ENCODE assay signal across 14 cellular contexts in the genomic region with DNA sequence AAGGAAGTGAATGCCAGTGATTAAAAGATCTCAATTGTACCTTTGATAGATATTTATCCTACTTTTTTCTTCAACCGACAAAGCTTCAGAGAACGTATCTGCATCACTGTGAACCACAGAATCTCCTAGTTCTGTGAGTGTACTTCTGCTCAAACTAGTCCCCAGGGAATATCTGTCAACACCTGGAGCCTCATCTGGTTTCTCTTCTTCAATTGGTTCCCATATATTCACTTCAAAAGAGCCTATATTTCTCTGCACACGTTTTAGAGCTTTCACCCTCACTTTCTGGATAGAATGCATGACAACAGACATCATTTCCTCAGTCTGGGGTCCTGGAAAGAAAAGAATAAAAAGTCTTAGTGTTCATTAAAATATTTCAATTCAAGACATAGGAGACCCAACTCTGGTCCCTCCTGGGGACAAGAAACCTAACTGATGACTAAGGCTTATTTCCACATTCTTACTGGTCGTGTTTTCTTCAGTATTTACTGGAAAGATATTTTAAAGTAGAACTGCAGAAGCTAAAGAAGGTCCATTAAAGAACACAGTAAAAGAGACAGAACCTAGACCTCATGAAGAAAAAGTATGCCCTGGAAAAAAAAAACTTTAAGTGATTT.
DNase-seq lines count a peak whose midpoint lies in the region; ATAC-seq and TF ChIP-seq lines count a peak whose summit lies in the region.
"Had no signal": no experiment of that assay in that cellular context is flagged by ENCODE, and none has a peak within 500 bp of the region (broad histone marks: within the 10 kb centered on the region; RNA-seq: fewer than 3 reads in every experiment).

No MANE protein-coding gene starts in this region.

- H3K27ac Mint-ChIP-seq in MCF 10A (ENCODE audit: low read depth, unreplicated experiment) = no peak overlapping the region

- no peak overlapping the region for H3K9ac ChIP-seq in Karpas-422 (ENCODE audit: low read length)

- no peak overlapping the region for H3K4me3 ChIP-seq in Karpas-422 (ENCODE audit: low read length)
- H3K4me3 ChIP-seq in transverse colon = no peak overlapping the region
- no peak overlapping the region for H3K4me3 ChIP-seq in heart right ventricle
- H3K4me3 ChIP-seq: psoas muscle, tibial nerve had no signal

- peak overlapping the region; percentile 36 for H3K4me2 ChIP-seq in Karpas-422 (ENCODE audit: low read depth, low read length, poor library complexity, severe bottlenecking)

- H3K36me3 ChIP-seq in Karpas-422 (ENCODE audit: insufficient read depth, low read length) (no peaks in the 10 kb centered on the region), transverse colon (peaks cover 0 to 24% (median 10%) of the 10 kb centered on the region in 4 donors), heart right ventricle (peaks cover 0 to 92% (median 11%) of the 10 kb centered on the region in 9 donors)

- H3K4me1 Mint-ChIP-seq in MCF 10A (ENCODE audit: insufficient read depth, unreplicated experiment) = no peaks in the 10 kb centered on the region

- no peak for TF ChIP-seq EP300 in transverse colon (IDR thresholded peaks at IDR 0.05; ENCODE audit: low read depth)

- no peak overlapping the region for H3K4me3 Mint-ChIP-seq in MCF 10A (ENCODE audit: unreplicated experiment)

- no TSS peak for BruUV-seq in MCF 10A (replicated peaks; lab: Mats Ljungman, UMichigan)

- intact Hi-C loops in transverse colon (cut with DNase I; ENCODE audit: low total_unique reads) = no loop called here
- intact Hi-C loops in heart right ventricle (cut with DNase I) = no loop called here
- intact Hi-C loops in MCF 10A (cut with micrococcal nuclease) = no loop called here

- DNase-seq in Karpas-422 (peak; percentile 65), transverse colon (no peak), heart right ventricle (no peak), kidney tubule cell (ENCODE audit: low spot score) (no peak), MCF 10A (ENCODE audit: unreplicated experiment) (no peak)
- DNase-seq: activated CD4-positive, alpha-beta T cell treated with anti-CD3 and anti-CD28 coated beads, Interleukin-2, amount 50 U/mL, for 4 hours; activated naive CD4-positive, alpha-beta T cell treated with anti-CD3 and anti-CD28 coated beads, Interleukin-2, amount 50 U/mL, for 16 hours; NCI-H510A; psoas muscle had no signal

- H3K79me2 ChIP-seq in Karpas-422 (ENCODE audit: low read length) = no peaks in the 10 kb centered on the region

- no peaks in the 10 kb centered on the region for H3K27me3 Mint-ChIP-seq in MCF 10A (ENCODE audit: insufficient read depth, unreplicated experiment)

- H3K9me3 ChIP-seq in Karpas-422 (ENCODE audit: low read length) = no peaks in the 10 kb centered on the region
- no peaks in the 10 kb centered on the region for H3K9me3 ChIP-seq in transverse colon
- H3K9me3 ChIP-seq in heart right ventricle = no peaks in the 10 kb centered on the region
- H3K9me3 ChIP-seq: psoas muscle, tibial nerve had no signal

- H3K4me1 ChIP-seq in Karpas-422 (ENCODE audit: low read length) (peaks cover 10% of the 10 kb centered on the region), transverse colon (no peaks in the 10 kb centered on the region), heart right ventricle (no peaks in the 10 kb centered on the region)
- H3K4me1 ChIP-seq: psoas muscle, tibial nerve had no signal

- 73 to 84% methylated on average over 4 of the region's 4 CpGs for WGBS in transverse colon (ENCODE audit: low coverage in 1 of 2), 2 donors
- 77 to 80% methylated on average over 4 of the region's 4 CpGs for WGBS in heart right ventricle, 2 donors

- TF ChIP-seq POLR2A in GM18505 (IDR thresholded peaks at IDR 0.05; ENCODE audit: borderline replicate concordance, extremely low read depth, insufficient read depth, insufficient read length) = no peak
- TF ChIP-seq POLR2A in transverse colon (IDR thresholded peaks at IDR 0.05) = no peak

- TF ChIP-seq CTCF in transverse colon (IDR thresholded peaks at IDR 0.05) = no peak
- no peak for TF ChIP-seq CTCF in heart right ventricle (IDR thresholded peaks at IDR 0.05)
- no peak for TF ChIP-seq CTCF in MCF 10A (IDR thresholded peaks at IDR 0.05; ENCODE audit: unreplicated experiment)

- in situ Hi-C loops in transverse colon (cut with MboI; ENCODE audit: low pct_ligation_motif_present in 1 of 4, low pct_unique_long_range_greater_than_20kb in 1 of 4, low sequenced_read_pairs in 3 of 4) = no loop called here

- POLR2A ChIA-PET in MCF 10A (lab: Yijun Ruan, JAX) = interaction anchor here (0.6 kb wide), 1 partner anchor 138 kb away, joined by 4 read pairs; no protein-coding TSS in a partner anchor

- H3K9me3 Mint-ChIP-seq in MCF 10A (ENCODE audit: unreplicated experiment) = no peaks in the 10 kb centered on the region

- ATAC-seq in GM18505 (IDR thresholded peaks at IDR 0.05; ENCODE audit: unreplicated experiment) (peak; percentile 57), GM19452 (IDR thresholded peaks at IDR 0.05; ENCODE audit: unreplicated experiment) (peak; percentile 86), HG02884 (IDR thresholded peaks at IDR 0.05; ENCODE audit: unreplicated experiment) (peak; percentile 53), heart right ventricle (no peak)
- ATAC-seq: psoas muscle had no signal

- H3K27ac ChIP-seq in Karpas-422 (ENCODE audit: low read length) (no peak overlapping the region), transverse colon (no peak overlapping the region), heart right ventricle (no peak overlapping the region)
- H3K27ac ChIP-seq: C4-2B, psoas muscle, tibial nerve had no signal

- H4K20me1 ChIP-seq in Karpas-422 (ENCODE audit: insufficient read depth, low read depth, low read length) = no peaks in the 10 kb centered on the region

- H3K9me2 ChIP-seq in Karpas-422 (replicated peaks; ENCODE audit: insufficient read depth, low read length) = no peaks in the 10 kb centered on the region

- H3K27me3 ChIP-seq in Karpas-422 (ENCODE audit: low read length) (no peaks in the 10 kb centered on the region), transverse colon (no peaks in the 10 kb centered on the region), heart right ventricle (no peaks in the 10 kb centered on the region)
- H3K27me3 ChIP-seq: tibial nerve had no signal

- H2AFZ ChIP-seq in Karpas-422 (ENCODE audit: low read length) = no peak overlapping the region

- H3K36me3 Mint-ChIP-seq in MCF 10A (ENCODE audit: insufficient read depth, unreplicated experiment) = peaks cover 56% of the 10 kb centered on the region

- CTCF ChIA-PET in MCF 10A (lab: Yijun Ruan, JAX) = no interaction called here

Comparison
In these comparisons a context has a peak if more than half of its experiments do, and no peak if none do; other contexts are left out.
1. ATAC-seq: peak in GM18505 (single experiment), GM19452 (single experiment) and HG02884 (single experiment); none in heart right ventricle (0 of 8).